1 cellular context compared by ENCODE assay signal in genomic region chr1:182293119-182293589, GRCh38.
TF ChIP-seq lines count a peak whose summit lies in the region.

No MANE protein-coding gene starts in this region.

TF ChIP-seq in K562, 482 proteins besides CTCF, POLR2A, EP300 and RAD21 (continued from another document and continues in another):
- TF ChIP-seq ZNF592 (IDR thresholded peaks at IDR 0.05) (no peak), GATAD2B (IDR thresholded peaks at IDR 0.05; ENCODE audit: borderline replicate concordance) (no peak), HLTF (IDR thresholded peaks at IDR 0.05) (peak; percentile 54; the same call in 1 of the 2 replicates), NCOA1 (IDR thresholded peaks at IDR 0.05; ENCODE audit: low read depth) (no peak), BCLAF1 (IDR thresholded peaks at IDR 0.05; ENCODE audit: borderline replicate concordance in 1 of 2, control insufficient read depth in 1 of 2, low read depth in 2 of 2, low read length in 1 of 2) (no peak), CBX1 (IDR thresholded peaks at IDR 0.05; ENCODE audit: low read depth) (no peak), UBTF (IDR thresholded peaks at IDR 0.05; ENCODE audit: borderline replicate concordance in 1 of 2, low read depth in 2 of 2, low read length in 2 of 2) (no peak), KLF16 (IDR thresholded peaks at IDR 0.05) (no peak), ZNF398 (CRISPR knock-in tag; IDR thresholded peaks at IDR 0.05) (no peak), ZBED1 (IDR thresholded peaks at IDR 0.05) (no peak), ZKSCAN8 (CRISPR knock-in tag; IDR thresholded peaks at IDR 0.05) (no peak), RB1 (IDR thresholded peaks at IDR 0.05; ENCODE audit: low read depth) (no peak), AFF4 (CRISPR knock-in tag; IDR thresholded peaks at IDR 0.05) (no peak), ZBTB5 (IDR thresholded peaks at IDR 0.05) (no peak), SRF (CRISPR knock-in tag; IDR thresholded peaks at IDR 0.05) (no peak), PTBP1 (IDR thresholded peaks at IDR 0.05; ENCODE audit: low read depth, low read length) (no peak), FOSL1 (tag; conservative IDR thresholded peaks at IDR 0.05) (no peak), TCF7L2 (IDR thresholded peaks at IDR 0.05; ENCODE audit: low read depth, low read length) (no peak), EWSR1 (IDR thresholded peaks at IDR 0.05; ENCODE audit: borderline replicate concordance, low read depth, partially characterized antibody) (no peak), HDAC2 (IDR thresholded peaks at IDR 0.05) (peak; percentile 36; the same call in 1 of the 2 replicates), U2AF1 (optimal IDR thresholded peaks at IDR 0.05; ENCODE audit: low read depth, low read length) (no peak), ZNF41 (CRISPR knock-in tag; conservative IDR thresholded peaks at IDR 0.05) (no peak), ELF1 (tag; IDR thresholded peaks at IDR 0.05) (no peak), MCM2 (IDR thresholded peaks at IDR 0.05; ENCODE audit: low read depth) (no peak), ARID1B (IDR thresholded peaks at IDR 0.05) (0 out of 2 replicates have a peak, but pooled peaks have one; percentile 7), HMG20B (CRISPR knock-in tag; IDR thresholded peaks at IDR 0.05) (no peak), CHAMP1 (IDR thresholded peaks at IDR 0.05) (no peak), TRIM24 (IDR thresholded peaks at IDR 0.05) (no peak), USF2 (CRISPR knock-in tag; IDR thresholded peaks at IDR 0.05) (no peak), ZBTB9 (CRISPR knock-in tag; IDR thresholded peaks at IDR 0.05) (no peak), MCM5 (IDR thresholded peaks at IDR 0.05; ENCODE audit: low read depth) (no peak), EHMT2 (IDR thresholded peaks at IDR 0.05) (0 out of 2 replicates have a peak, but pooled peaks have one; percentile 48), HMBOX1 (IDR thresholded peaks at IDR 0.05) (no peak), RBM39 (optimal IDR thresholded peaks at IDR 0.05; ENCODE audit: low read depth, low read length) (no peak), ZNF197 (CRISPR knock-in tag; IDR thresholded peaks at IDR 0.05; ENCODE audit: low read depth) (no peak), CEBPB (tag; IDR thresholded peaks at IDR 0.05) (no peak)
